ENCODE assay signal across 2 cellular contexts in the genomic region with DNA sequence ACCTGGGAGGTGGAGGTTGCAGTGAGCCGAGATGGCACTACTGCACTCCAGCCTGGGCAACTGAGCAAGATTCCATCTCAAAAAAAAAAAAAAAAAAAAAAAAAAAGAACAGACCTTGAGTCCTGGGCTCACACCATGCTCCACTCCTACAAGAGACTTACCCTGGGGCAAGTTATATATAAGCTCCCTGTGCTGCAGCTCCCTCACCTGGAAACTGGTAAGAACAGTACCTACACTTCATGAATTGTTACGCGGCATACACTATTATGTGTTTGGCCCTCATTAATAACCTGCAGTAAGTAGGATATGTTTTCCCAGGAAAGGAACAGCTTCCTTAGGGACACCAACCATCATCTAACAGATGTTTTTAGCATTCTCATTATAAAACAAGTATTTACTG.
TF ChIP-seq lines count a peak whose summit lies in the region.

No MANE protein-coding gene starts in this region.

TF ChIP-seq in GM23338, 12 proteins besides CTCF, POLR2A, EP300 and RAD21 (continued from another document):
- TF ChIP-seq, protein P1, sequence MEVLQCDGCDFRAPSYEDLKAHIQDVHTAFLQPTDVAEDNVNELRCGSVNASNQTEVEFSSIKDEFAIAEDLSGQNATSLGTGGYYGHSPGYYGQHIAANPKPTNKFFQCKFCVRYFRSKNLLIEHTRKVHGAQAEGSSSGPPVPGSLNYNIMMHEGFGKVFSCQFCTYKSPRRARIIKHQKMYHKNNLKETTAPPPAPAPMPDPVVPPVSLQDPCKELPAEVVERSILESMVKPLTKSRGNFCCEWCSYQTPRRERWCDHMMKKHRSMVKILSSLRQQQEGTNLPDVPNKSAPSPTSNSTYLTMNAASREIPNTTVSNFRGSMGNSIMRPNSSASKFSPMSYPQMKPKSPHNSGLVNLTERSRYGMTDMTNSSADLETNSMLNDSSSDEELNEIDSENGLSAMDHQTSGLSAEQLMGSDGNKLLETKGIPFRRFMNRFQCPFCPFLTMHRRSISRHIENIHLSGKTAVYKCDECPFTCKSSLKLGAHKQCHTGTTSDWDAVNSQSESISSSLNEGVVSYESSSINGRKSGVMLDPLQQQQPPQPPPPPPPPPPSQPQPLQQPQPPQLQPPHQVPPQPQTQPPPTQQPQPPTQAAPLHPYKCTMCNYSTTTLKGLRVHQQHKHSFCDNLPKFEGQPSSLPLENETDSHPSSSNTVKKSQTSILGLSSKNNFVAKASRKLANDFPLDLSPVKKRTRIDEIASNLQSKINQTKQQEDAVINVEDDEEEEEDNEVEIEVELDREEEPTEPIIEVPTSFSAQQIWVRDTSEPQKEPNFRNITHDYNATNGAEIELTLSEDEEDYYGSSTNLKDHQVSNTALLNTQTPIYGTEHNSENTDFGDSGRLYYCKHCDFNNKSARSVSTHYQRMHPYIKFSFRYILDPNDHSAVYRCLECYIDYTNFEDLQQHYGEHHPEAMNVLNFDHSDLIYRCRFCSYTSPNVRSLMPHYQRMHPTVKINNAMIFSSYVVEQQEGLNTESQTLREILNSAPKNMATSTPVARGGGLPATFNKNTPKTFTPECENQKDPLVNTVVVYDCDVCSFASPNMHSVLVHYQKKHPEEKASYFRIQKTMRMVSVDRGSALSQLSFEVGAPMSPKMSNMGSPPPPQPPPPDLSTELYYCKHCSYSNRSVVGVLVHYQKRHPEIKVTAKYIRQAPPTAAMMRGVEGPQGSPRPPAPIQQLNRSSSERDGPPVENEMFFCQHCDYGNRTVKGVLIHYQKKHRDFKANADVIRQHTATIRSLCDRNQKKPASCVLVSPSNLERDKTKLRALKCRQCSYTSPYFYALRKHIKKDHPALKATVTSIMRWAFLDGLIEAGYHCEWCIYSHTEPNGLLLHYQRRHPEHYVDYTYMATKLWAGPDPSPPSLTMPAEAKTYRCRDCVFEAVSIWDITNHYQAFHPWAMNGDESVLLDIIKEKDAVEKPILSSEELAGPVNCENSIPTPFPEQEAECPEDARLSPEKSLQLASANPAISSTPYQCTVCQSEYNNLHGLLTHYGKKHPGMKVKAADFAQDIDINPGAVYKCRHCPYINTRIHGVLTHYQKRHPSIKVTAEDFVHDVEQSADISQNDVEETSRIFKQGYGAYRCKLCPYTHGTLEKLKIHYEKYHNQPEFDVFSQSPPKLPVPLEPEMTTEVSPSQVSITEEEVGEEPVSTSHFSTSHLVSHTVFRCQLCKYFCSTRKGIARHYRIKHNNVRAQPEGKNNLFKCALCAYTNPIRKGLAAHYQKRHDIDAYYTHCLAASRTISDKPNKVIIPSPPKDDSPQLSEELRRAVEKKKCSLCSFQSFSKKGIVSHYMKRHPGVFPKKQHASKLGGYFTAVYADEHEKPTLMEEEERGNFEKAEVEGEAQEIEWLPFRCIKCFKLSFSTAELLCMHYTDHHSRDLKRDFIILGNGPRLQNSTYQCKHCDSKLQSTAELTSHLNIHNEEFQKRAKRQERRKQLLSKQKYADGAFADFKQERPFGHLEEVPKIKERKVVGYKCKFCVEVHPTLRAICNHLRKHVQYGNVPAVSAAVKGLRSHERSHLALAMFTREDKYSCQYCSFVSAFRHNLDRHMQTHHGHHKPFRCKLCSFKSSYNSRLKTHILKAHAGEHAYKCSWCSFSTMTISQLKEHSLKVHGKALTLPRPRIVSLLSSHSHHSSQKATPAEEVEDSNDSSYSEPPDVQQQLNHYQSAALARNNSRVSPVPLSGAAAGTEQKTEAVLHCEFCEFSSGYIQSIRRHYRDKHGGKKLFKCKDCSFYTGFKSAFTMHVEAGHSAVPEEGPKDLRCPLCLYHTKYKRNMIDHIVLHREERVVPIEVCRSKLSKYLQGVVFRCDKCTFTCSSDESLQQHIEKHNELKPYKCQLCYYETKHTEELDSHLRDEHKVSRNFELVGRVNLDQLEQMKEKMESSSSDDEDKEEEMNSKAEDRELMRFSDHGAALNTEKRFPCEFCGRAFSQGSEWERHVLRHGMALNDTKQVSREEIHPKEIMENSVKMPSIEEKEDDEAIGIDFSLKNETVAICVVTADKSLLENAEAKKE (CRISPR knock-in tag; IDR thresholded peaks at IDR 0.05), result no peak
- TF ChIP-seq, protein P2, sequence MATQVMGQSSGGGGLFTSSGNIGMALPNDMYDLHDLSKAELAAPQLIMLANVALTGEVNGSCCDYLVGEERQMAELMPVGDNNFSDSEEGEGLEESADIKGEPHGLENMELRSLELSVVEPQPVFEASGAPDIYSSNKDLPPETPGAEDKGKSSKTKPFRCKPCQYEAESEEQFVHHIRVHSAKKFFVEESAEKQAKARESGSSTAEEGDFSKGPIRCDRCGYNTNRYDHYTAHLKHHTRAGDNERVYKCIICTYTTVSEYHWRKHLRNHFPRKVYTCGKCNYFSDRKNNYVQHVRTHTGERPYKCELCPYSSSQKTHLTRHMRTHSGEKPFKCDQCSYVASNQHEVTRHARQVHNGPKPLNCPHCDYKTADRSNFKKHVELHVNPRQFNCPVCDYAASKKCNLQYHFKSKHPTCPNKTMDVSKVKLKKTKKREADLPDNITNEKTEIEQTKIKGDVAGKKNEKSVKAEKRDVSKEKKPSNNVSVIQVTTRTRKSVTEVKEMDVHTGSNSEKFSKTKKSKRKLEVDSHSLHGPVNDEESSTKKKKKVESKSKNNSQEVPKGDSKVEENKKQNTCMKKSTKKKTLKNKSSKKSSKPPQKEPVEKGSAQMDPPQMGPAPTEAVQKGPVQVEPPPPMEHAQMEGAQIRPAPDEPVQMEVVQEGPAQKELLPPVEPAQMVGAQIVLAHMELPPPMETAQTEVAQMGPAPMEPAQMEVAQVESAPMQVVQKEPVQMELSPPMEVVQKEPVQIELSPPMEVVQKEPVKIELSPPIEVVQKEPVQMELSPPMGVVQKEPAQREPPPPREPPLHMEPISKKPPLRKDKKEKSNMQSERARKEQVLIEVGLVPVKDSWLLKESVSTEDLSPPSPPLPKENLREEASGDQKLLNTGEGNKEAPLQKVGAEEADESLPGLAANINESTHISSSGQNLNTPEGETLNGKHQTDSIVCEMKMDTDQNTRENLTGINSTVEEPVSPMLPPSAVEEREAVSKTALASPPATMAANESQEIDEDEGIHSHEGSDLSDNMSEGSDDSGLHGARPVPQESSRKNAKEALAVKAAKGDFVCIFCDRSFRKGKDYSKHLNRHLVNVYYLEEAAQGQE (IDR thresholded peaks at IDR 0.05; ENCODE audit: unreplicated experiment), result no peak
- TF ChIP-seq ZNF114 (CRISPR knock-in tag; IDR thresholded peaks at IDR 0.05), result no peak
- TF ChIP-seq, protein P3, sequence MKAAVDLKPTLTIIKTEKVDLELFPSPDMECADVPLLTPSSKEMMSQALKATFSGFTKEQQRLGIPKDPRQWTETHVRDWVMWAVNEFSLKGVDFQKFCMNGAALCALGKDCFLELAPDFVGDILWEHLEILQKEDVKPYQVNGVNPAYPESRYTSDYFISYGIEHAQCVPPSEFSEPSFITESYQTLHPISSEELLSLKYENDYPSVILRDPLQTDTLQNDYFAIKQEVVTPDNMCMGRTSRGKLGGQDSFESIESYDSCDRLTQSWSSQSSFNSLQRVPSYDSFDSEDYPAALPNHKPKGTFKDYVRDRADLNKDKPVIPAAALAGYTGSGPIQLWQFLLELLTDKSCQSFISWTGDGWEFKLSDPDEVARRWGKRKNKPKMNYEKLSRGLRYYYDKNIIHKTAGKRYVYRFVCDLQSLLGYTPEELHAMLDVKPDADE (IDR thresholded peaks at IDR 0.05), result no peak
- TF ChIP-seq JUNB (IDR thresholded peaks at IDR 0.05; ENCODE audit: unreplicated experiment), result no peak
- TF ChIP-seq EZH2phosphoT487 (IDR thresholded peaks at IDR 0.05; ENCODE audit: unreplicated experiment), result no peak
- TF ChIP-seq POLR2AphosphoS5 (IDR thresholded peaks at IDR 0.05; ENCODE audit: low read depth), result no peak

TF ChIP-seq in SK-N-SH treated with all-trans-retinoic acid at 6 μM for 48 hours, 23 proteins besides CTCF, POLR2A, EP300 and RAD21 (continued from another document):
- TF ChIP-seq, protein P4, sequence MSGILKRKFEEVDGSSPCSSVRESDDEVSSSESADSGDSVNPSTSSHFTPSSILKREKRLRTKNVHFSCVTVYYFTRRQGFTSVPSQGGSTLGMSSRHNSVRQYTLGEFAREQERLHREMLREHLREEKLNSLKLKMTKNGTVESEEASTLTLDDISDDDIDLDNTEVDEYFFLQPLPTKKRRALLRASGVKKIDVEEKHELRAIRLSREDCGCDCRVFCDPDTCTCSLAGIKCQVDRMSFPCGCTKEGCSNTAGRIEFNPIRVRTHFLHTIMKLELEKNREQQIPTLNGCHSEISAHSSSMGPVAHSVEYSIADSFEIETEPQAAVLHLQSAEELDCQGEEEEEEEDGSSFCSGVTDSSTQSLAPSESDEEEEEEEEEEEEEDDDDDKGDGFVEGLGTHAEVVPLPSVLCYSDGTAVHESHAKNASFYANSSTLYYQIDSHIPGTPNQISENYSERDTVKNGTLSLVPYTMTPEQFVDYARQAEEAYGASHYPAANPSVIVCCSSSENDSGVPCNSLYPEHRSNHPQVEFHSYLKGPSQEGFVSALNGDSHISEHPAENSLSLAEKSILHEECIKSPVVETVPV (CRISPR knock-in tag; IDR thresholded peaks at IDR 0.05), result no peak
- TF ChIP-seq ARNTL (CRISPR knock-in tag; IDR thresholded peaks at IDR 0.05; ENCODE audit: borderline replicate concordance, low read depth), result no peak
- TF ChIP-seq, protein P5, sequence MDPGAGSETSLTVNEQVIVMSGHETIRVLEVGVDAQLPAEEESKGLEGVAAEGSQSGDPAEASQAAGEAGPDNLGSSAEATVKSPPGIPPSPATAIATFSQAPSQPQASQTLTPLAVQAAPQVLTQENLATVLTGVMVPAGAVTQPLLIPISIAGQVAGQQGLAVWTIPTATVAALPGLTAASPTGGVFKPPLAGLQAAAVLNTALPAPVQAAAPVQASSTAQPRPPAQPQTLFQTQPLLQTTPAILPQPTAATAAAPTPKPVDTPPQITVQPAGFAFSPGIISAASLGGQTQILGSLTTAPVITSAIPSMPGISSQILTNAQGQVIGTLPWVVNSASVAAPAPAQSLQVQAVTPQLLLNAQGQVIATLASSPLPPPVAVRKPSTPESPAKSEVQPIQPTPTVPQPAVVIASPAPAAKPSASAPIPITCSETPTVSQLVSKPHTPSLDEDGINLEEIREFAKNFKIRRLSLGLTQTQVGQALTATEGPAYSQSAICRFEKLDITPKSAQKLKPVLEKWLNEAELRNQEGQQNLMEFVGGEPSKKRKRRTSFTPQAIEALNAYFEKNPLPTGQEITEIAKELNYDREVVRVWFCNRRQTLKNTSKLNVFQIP (CRISPR knock-in tag; IDR thresholded peaks at IDR 0.05; ENCODE audit: borderline replicate concordance, low read depth), result no peak
TF ChIP-seq in SK-N-SH treated with all-trans-retinoic acid at 6 μM for 48 hours: peak in this region for 0.
